ENCODE assay signal across 8 cellular contexts in genomic region chr1:214328770-214329455, GRCh38. TPM values are rescaled to one million over a fixed set of nuclear protein-coding genes. Genes with fewer than 3 reads are reported as not detected.
A peak's percentile ranks its signal among the peaks of the same experiment; 100 is the strongest.
DNase-seq lines count a peak whose midpoint lies in the region; ATAC-seq lines count a peak whose summit lies in the region.

No MANE protein-coding gene starts in this region.

- no peak overlapping the region for H3K4ac ChIP-seq in mesenchymal stem cell (ENCODE audit: low read depth in 1 of 2, low read length in 2 of 2)

- no peak overlapping the region for H3K4me3 ChIP-seq in mesenchymal stem cell (ENCODE audit: insufficient read depth in 1 of 2, low read depth in 1 of 2, low read length in 2 of 2)

- no peak overlapping the region for H4K91ac ChIP-seq in mesenchymal stem cell (ENCODE audit: low read length)

- peak overlapping the region; percentile 54 for H3K9ac ChIP-seq in mesenchymal stem cell (ENCODE audit: low read length)

- POLR2A ChIA-PET in activated CD4-positive, alpha-beta memory T cell treated with anti-CD3 and anti-CD28 coated beads for 36 hours (lab: Charles Lee): interaction anchor here (1.3 to 1.4 kb wide), 3 partner anchors 48 to 115 kb away, joined by 3 to 4 read pairs (median 4); partner anchors contain the start of gene SMYD2

- no peak overlapping the region for H3K27ac ChIP-seq in mesenchymal stem cell (ENCODE audit: low read length, poor library complexity, severe bottlenecking)

- H3K18ac ChIP-seq in mesenchymal stem cell (ENCODE audit: low read depth in 1 of 2, low read length in 2 of 2): no peak overlapping the region

- H3K79me1 ChIP-seq in mesenchymal stem cell (replicated peaks; ENCODE audit: low read length, poor library complexity, severe bottlenecking): no peaks in the 10 kb centered on the region

- H2BK12ac ChIP-seq in mesenchymal stem cell (ENCODE audit: low read length in 2 of 2): no peak overlapping the region

- peaks cover 19 to 21% of the 10 kb centered on the region in 2 experiments for H3K36me3 ChIP-seq in mesenchymal stem cell (ENCODE audit: control insufficient read depth in 1 of 2, insufficient read depth in 2 of 2, low read depth in 1 of 2, low read length in 2 of 2)

- peak overlapping the region in 1 of 2 experiments; percentile 11 for H3K23ac ChIP-seq in mesenchymal stem cell (ENCODE audit: low read length in 2 of 2)

- H3K27ac Mint-ChIP-seq in activated CD4-positive, alpha-beta memory T cell treated with anti-CD3 and anti-CD28 coated beads for 36 hours: no peak overlapping the region

- CTCF ChIA-PET in activated CD4-positive, alpha-beta memory T cell treated with anti-CD3 and anti-CD28 coated beads for 36 hours (lab: Charles Lee): interaction anchor here (0.6 to 11.5 kb wide), 35 partner anchors 11 to 1198 kb away, joined by 3 to 491 read pairs (median 5); partner anchors contain the start of genes CENPF and SMYD2

- H2BK15ac ChIP-seq in mesenchymal stem cell (ENCODE audit: low read depth, poor library complexity, severe bottlenecking): no peak overlapping the region

- H3K4me1 ChIP-seq in mesenchymal stem cell (ENCODE audit: control insufficient read depth, insufficient read depth, low read depth, low read length): peaks cover 7% of the 10 kb centered on the region

- H3K36me3 Mint-ChIP-seq in activated CD4-positive, alpha-beta memory T cell treated with anti-CD3 and anti-CD28 coated beads for 36 hours: peaks cover 5% of the 10 kb centered on the region

- H3K14ac ChIP-seq in mesenchymal stem cell (ENCODE audit: low read length in 2 of 2): no peak overlapping the region

- DNase-seq in COLO668 (lab: John Stamatoyannopoulos, UW; ENCODE audit: unreplicated experiment) (peak; percentile 85), NCI-H748 (lab: John Stamatoyannopoulos, UW; ENCODE audit: unreplicated experiment) (peak; percentile 77), mesenchymal stem cell (peak; percentile 79)
- DNase-seq in activated CD4-positive, alpha-beta memory T cell treated with anti-CD3 and anti-CD28 coated beads for 36 hours: peak; percentile 88
- DNase-seq in effector CD4-positive, alpha-beta T cell: peak; percentile 69
- peak; percentile 51 to 61 for DNase-seq in stimulated activated CD8-positive, alpha-beta memory T cell treated with anti-CD3 and anti-CD28 coated beads, Interleukin-15, amount 100 ng/mL, for 48 hours (ENCODE audit: low read depth in 2 of 2)

- peak overlapping the region; percentile 20 for H4K8ac ChIP-seq in mesenchymal stem cell (ENCODE audit: low read length)

- no peak overlapping the region for H2AFZ ChIP-seq in mesenchymal stem cell (ENCODE audit: low read depth, low read length)

- no peak overlapping the region for H3K4me2 ChIP-seq in mesenchymal stem cell (ENCODE audit: low read length, poor library complexity, severe bottlenecking)

- no peaks in the 10 kb centered on the region for H3K9me3 ChIP-seq in mesenchymal stem cell (ENCODE audit: control insufficient read depth, low read length)

- ATAC-seq in GM19452 (IDR thresholded peaks at IDR 0.05; ENCODE audit: unreplicated experiment) (peak; percentile 92), HG03469 (IDR thresholded peaks at IDR 0.05; ENCODE audit: unreplicated experiment) (peak; percentile 95)

- no peak overlapping the region for H2BK5ac ChIP-seq in mesenchymal stem cell (ENCODE audit: low read depth, low read length, poor library complexity, severe bottlenecking)

- H3K27me3 Mint-ChIP-seq in activated CD4-positive, alpha-beta memory T cell treated with anti-CD3 and anti-CD28 coated beads for 36 hours: no peaks in the 10 kb centered on the region

- no peaks in the 10 kb centered on the region for H3K27me3 ChIP-seq in mesenchymal stem cell (ENCODE audit: control insufficient read depth in 1 of 2, insufficient read depth in 1 of 2, low read length in 2 of 2)

- no peak overlapping the region for H3K4me3 Mint-ChIP-seq in activated CD4-positive, alpha-beta memory T cell treated with anti-CD3 and anti-CD28 coated beads for 36 hours

- WGBS in mesenchymal stem cell: 72% methylated on average over 11 of the region's 11 CpGs

- no peaks in the 10 kb centered on the region for H3K9me3 Mint-ChIP-seq in activated CD4-positive, alpha-beta memory T cell treated with anti-CD3 and anti-CD28 coated beads for 36 hours

- intact Hi-C loops in activated CD4-positive, alpha-beta memory T cell treated with anti-CD3 and anti-CD28 coated beads for 36 hours (cut with micrococcal nuclease): loop anchor here (1.0 to 10.0 kb wide), 4 partner anchors 68 to 1084 kb away; no protein-coding TSS in a partner anchor

- H2BK120ac ChIP-seq in mesenchymal stem cell (ENCODE audit: low read depth, low read length): no peak overlapping the region

- H3K4me1 Mint-ChIP-seq in activated CD4-positive, alpha-beta memory T cell treated with anti-CD3 and anti-CD28 coated beads for 36 hours (ENCODE audit: low read depth): no peaks in the 10 kb centered on the region

- peak overlapping the region; percentile 20 for H2AK5ac ChIP-seq in mesenchymal stem cell (ENCODE audit: low read length, severe bottlenecking)

RNA-seq across cellular contexts. Expression of gene SMYD2, which starts 48.0 kb away (rescaled TPM):
- 10 to 100 TPM; 31.1 to 32.8 TPM for total RNA-seq in activated CD4-positive, alpha-beta memory T cell treated with anti-CD3 and anti-CD28 coated beads for 36 hours
- 26.9 TPM for polyA plus RNA-seq in mesenchymal stem cell (2013, experiment 1 of 2)
- 27.4 TPM for polyA plus RNA-seq in mesenchymal stem cell (2013, experiment 2 of 2)
